ENCODE assay signal across 8 cellular contexts in genomic region chr12:8033153-8034044, GRCh38. TPM values are rescaled to one million over a fixed set of nuclear protein-coding genes. Genes with fewer than 3 reads are reported as not detected.
DNase-seq lines count a peak whose midpoint lies in the region; ATAC-seq and TF ChIP-seq lines count a peak whose summit lies in the region.

No MANE protein-coding gene starts in this region.

- no peaks in the 10 kb centered on the region for H3K36me3 ChIP-seq in skeletal muscle satellite cell (ENCODE audit: insufficient read depth, low read length)

- no TSS peak for BruUV-seq in MCF 10A (replicated peaks; lab: Mats Ljungman, UMichigan)

- H3K4me2 ChIP-seq in skeletal muscle satellite cell (ENCODE audit: low read length), result peak overlapping the region; percentile 99

- POLR2A ChIA-PET in MCF 10A (lab: Yijun Ruan, JAX), result interaction anchor here (0.6 to 3.4 kb wide), 10 partner anchors 13 to 1563 kb away, joined by 3 to 18 read pairs (median 4); partner anchors contain the start of gene NECAP1

- H3K9me3 ChIP-seq in iPS-18c (ENCODE audit: control insufficient read depth, insufficient read depth, low read length), result no peaks in the 10 kb centered on the region
- H3K9me3 ChIP-seq in skeletal muscle satellite cell (replicated peaks; ENCODE audit: low read length), result no peaks in the 10 kb centered on the region

- H3K4me1 ChIP-seq in skeletal muscle satellite cell (ENCODE audit: control insufficient read depth, insufficient read depth, low read length), result peaks cover 33% of the 10 kb centered on the region

- CTCF ChIA-PET in MCF 10A (lab: Yijun Ruan, JAX), result interaction anchor here (0.6 to 2.9 kb wide), 6 partner anchors 11 to 174 kb away, joined by 3 to 17 read pairs (median 4); no protein-coding TSS in a partner anchor

- H3K4me3 ChIP-seq in iPS-18c (ENCODE audit: insufficient read depth, low read depth, low read length), result peak overlapping the region; percentile 88
- H3K4me3 ChIP-seq in skeletal muscle satellite cell (ENCODE audit: low read length), result peak overlapping the region; percentile 99

- H3K27me3 Mint-ChIP-seq in MCF 10A (ENCODE audit: insufficient read depth, unreplicated experiment), result no peaks in the 10 kb centered on the region

- H3K4me3 Mint-ChIP-seq in MCF 10A (ENCODE audit: unreplicated experiment), result peak overlapping the region; percentile 78

- peaks cover 45% of the 10 kb centered on the region for H3K4me1 Mint-ChIP-seq in MCF 10A (ENCODE audit: insufficient read depth, unreplicated experiment)

- intact Hi-C loops in Right ventricle myocardium inferior (cut with DNase I), result no loop called here
- intact Hi-C loops in cardiac septum (cut with DNase I), result loop anchor here (2.0 kb wide), 1 partner anchor 47 kb away; no protein-coding TSS in a partner anchor
- intact Hi-C loops in MCF 10A (cut with micrococcal nuclease), result loop anchor here (5.0 kb wide), 1 partner anchor 49 kb away; the partner anchor contains the start of gene NECAP1

- peak overlapping the region; percentile 98 for H3K9ac ChIP-seq in skeletal muscle satellite cell (ENCODE audit: low read depth, low read length)

- no peak for TF ChIP-seq CTCF in MCF 10A (IDR thresholded peaks at IDR 0.05; ENCODE audit: unreplicated experiment)

- no peak for DNase-seq in Right ventricle myocardium inferior (ENCODE audit: missing footprints)
- no peak for DNase-seq in cardiac septum (ENCODE audit: low spot score)
- DNase-seq in HPDE6-E6E7 (ENCODE audit: extremely low spot score), result peak; percentile 46
- DNase-seq in SW 1271 (lab: John Stamatoyannopoulos, UW), result peak; percentile 58 to 65
- peak; percentile 56 for DNase-seq in MCF 10A (ENCODE audit: unreplicated experiment)

- H3K27me3 ChIP-seq in skeletal muscle satellite cell (ENCODE audit: control insufficient read depth, insufficient read depth, low read length), result no peaks in the 10 kb centered on the region

- ATAC-seq in Right ventricle myocardium inferior, result peak; percentile 62
- no peak for ATAC-seq in HG02973 (IDR thresholded peaks at IDR 0.05; ENCODE audit: unreplicated experiment)

- no peaks in the 10 kb centered on the region for H3K9me3 Mint-ChIP-seq in MCF 10A (ENCODE audit: unreplicated experiment)

- no peaks in the 10 kb centered on the region for H3K36me3 Mint-ChIP-seq in MCF 10A (ENCODE audit: insufficient read depth, unreplicated experiment)

- H3K27ac Mint-ChIP-seq in MCF 10A (ENCODE audit: low read depth, unreplicated experiment), result peak overlapping the region; percentile 89

RNA-seq across cellular contexts. Expression of gene FOXJ2, which starts 0.9 kb away (rescaled TPM):
- total RNA-seq in Right ventricle myocardium inferior (23.4 TPM), cardiac septum (25.1 TPM), MCF 10A (2022) (19.7 and 21.1 TPM in 2 replicates)
- total RNA-seq in skeletal muscle satellite cell (2012; rRNA removed), result 6.8 TPM in 2 replicates

RNA-seq across cellular contexts. Expression of gene C3AR1, which starts 32.8 kb away (rescaled TPM):
- 9.0 TPM for total RNA-seq in Right ventricle myocardium inferior
- total RNA-seq in cardiac septum, result 4.2 TPM
- not detected in 2 replicates for total RNA-seq in MCF 10A (2022)
- total RNA-seq in skeletal muscle satellite cell (2012; rRNA removed), result under 0.01 and 0.25 TPM in 2 replicates

RNA-seq across cellular contexts. Expression of gene NECAP1, which starts 48.7 kb away (rescaled TPM):
- 16.6 TPM for total RNA-seq in Right ventricle myocardium inferior
- total RNA-seq in cardiac septum, result 19.0 TPM
- 53.7 and 59.3 TPM in 2 replicates for total RNA-seq in MCF 10A (2022)
- 33.5 and 45.2 TPM in 2 replicates for total RNA-seq in skeletal muscle satellite cell (2012; rRNA removed)

Comparison
In these comparisons a context has a peak if more than half of its experiments do, and no peak if none do; other contexts are left out.
1. DNase-seq: peak in HPDE6-E6E7 (single experiment), SW 1271 (2 of 2) and MCF 10A (single experiment); none in Right ventricle myocardium inferior (single experiment) and cardiac septum (single experiment).